ENCODE assay signal across 7 cellular contexts in genomic region chr9:78369644-78370219, GRCh38.
DNase-seq lines count a peak whose midpoint lies in the region; ATAC-seq, FAIRE-seq and TF ChIP-seq lines count a peak whose summit lies in the region.

No MANE protein-coding gene starts in this region.

- DNase-seq in GM12891 (ENCODE audit: insufficient read length, low spot score) (peak; percentile 24), NCI-H2227 (lab: John Stamatoyannopoulos, UW; ENCODE audit: unreplicated experiment) (peak; percentile 16), dermis microvascular lymphatic vessel endothelial cell (ENCODE audit: low read depth in 2 of 2) (peak; percentile 43 to 72), lower leg skin (ENCODE audit: low spot score in 2 of 2) (peak; percentile 27 to 89)
- peak; percentile 67 for DNase-seq in activated CD4-positive, alpha-beta T cell treated with anti-CD3 and anti-CD28 coated beads for 48 hours
- peak; percentile 3 for DNase-seq in stimulated activated CD8-positive, alpha-beta memory T cell treated with anti-CD3 and anti-CD28 coated beads, Interleukin-12 subunit alpha, Interleukin-12 subunit beta, amount 100 ng/mL, for 4 hours (ENCODE audit: low read depth)

- TF ChIP-seq POLR2A in GM12891 (IDR thresholded peaks at IDR 0.05; ENCODE audit: low read depth, low read length) (no peak), lower leg skin (IDR thresholded peaks at IDR 0.05) (no peak)

- FAIRE-seq in GM12891 (lab: Jason Lieb, UNC), result peak; percentile 66

- peak; percentile 79 for ATAC-seq in HG02798 (IDR thresholded peaks at IDR 0.05; ENCODE audit: poor library complexity, unreplicated experiment)

- no peak for TF ChIP-seq CTCF in lower leg skin (IDR thresholded peaks at IDR 0.05)

- intact Hi-C loops in lower leg skin (cut with DNase I; ENCODE audit: low total_unique reads), result loop anchor here (5.0 to 10.0 kb wide), 2 partner anchors 112 to 135 kb away; partner anchors contain the start of gene CEP78

- no peak overlapping the region for H3K4me3 ChIP-seq in lower leg skin (ENCODE audit: low read depth, poor library complexity, severe bottlenecking)

- WGBS in lower leg skin, 2 donors, result 25 to 28% methylated on average over 8 of the region's 8 CpGs

TF ChIP-seq in GM12891, 5 proteins besides CTCF, POLR2A, EP300 and RAD21:
- TF ChIP-seq SPI1 (IDR thresholded peaks at IDR 0.05; ENCODE audit: low read depth, low read length) (no peak), POU2F2 (IDR thresholded peaks at IDR 0.05; ENCODE audit: low read depth, low read length) (no peak), PAX5 (IDR thresholded peaks at IDR 0.05; ENCODE audit: insufficient read depth, low read length, severe bottlenecking) (no peak), POLR2AphosphoS5 (IDR thresholded peaks at IDR 0.05; ENCODE audit: low read depth, low read length) (no peak), TAF1 (IDR thresholded peaks at IDR 0.05; ENCODE audit: low read depth, low read length) (no peak)

Comparison
In these comparisons a context has a peak if more than half of its experiments do, and no peak if none do; other contexts are left out.
1. DNase-seq: peak in every context shown above with its lines; median percentile 67 in activated CD4-positive, alpha-beta T cell treated with anti-CD3 and anti-CD28 coated beads for 48 hours; 58 in lower leg skin; 58 in dermis microvascular lymphatic vessel endothelial cell; 24 in GM12891; 16 in NCI-H2227; 3 in stimulated activated CD8-positive, alpha-beta memory T cell treated with anti-CD3 and anti-CD28 coated beads, Interleukin-12 subunit alpha, Interleukin-12 subunit beta, amount 100 ng/mL, for 4 hours.